In genomic region chr10:35228058-35228457, GRCh38 we compare ENCODE assay signal across 2 cellular contexts.
TF ChIP-seq lines count a peak whose summit lies in the region.

No MANE protein-coding gene starts in this region.

TF ChIP-seq in GM23338, 12 proteins besides CTCF, POLR2A, EP300 and RAD21:
- TF ChIP-seq ZNF462 (CRISPR knock-in tag; IDR thresholded peaks at IDR 0.05) (no peak), ZNF331 (CRISPR knock-in tag; IDR thresholded peaks at IDR 0.05; ENCODE audit: low read depth) (no peak), CREB1 (CRISPR knock-in tag; IDR thresholded peaks at IDR 0.05; ENCODE audit: low read depth) (no peak), JUNB (IDR thresholded peaks at IDR 0.05; ENCODE audit: unreplicated experiment) (no peak), ETS1 (IDR thresholded peaks at IDR 0.05) (no peak)

TF ChIP-seq in SK-N-SH, 30 proteins besides CTCF, POLR2A, EP300 and RAD21 (continued from another document):
- TF ChIP-seq USF2 (IDR thresholded peaks at IDR 0.05; ENCODE audit: borderline replicate concordance, low read depth, low read length) (no peak), RCOR1 (IDR thresholded peaks at IDR 0.05; ENCODE audit: low read length) (no peak)
TF ChIP-seq in SK-N-SH: peak in this region for 0.
